9 cellular contexts compared by ENCODE assay signal in genomic region chr17:59362811-59363205, GRCh38. TPM values are rescaled to one million over a fixed set of nuclear protein-coding genes. Genes with fewer than 3 reads are reported as not detected.
DNase-seq lines count a peak whose midpoint lies in the region; ATAC-seq and TF ChIP-seq lines count a peak whose summit lies in the region.
"Had no signal": no experiment of that assay in that cellular context is flagged by ENCODE, and none has a peak within 500 bp of the region (broad histone marks: within the 10 kb centered on the region; RNA-seq: fewer than 3 reads in every experiment).

No MANE protein-coding gene starts in this region.

- H3K27ac ChIP-seq in hepatocyte (peak overlapping the region; percentile 41), stomach smooth muscle (ENCODE audit: low read length) (peak overlapping the region; percentile 18)

- peaks cover 64% of the 10 kb centered on the region for H3K79me2 ChIP-seq in hepatocyte

- H3K4me1 Mint-ChIP-seq in T-helper 2 cell treated with Interferon-gamma antibody and Interleukin-4, amounts not matched to agents 5 μg/mL and 100 μg/mL, for 36 hours (ENCODE audit: low read depth): peaks cover 57% of the 10 kb centered on the region
- H3K4me1 Mint-ChIP-seq in activated CD4-positive, alpha-beta memory T cell treated with anti-CD3 and anti-CD28 coated beads, Interleukin-2, amount 10 ng/mL, durations not matched to agents 7 days and 5 days: peaks cover 86% of the 10 kb centered on the region

- H4K20me1 ChIP-seq in hepatocyte (ENCODE audit: insufficient read depth, poor library complexity, severe bottlenecking): no peaks in the 10 kb centered on the region

- 60% methylated on average over 2 of the region's 2 CpGs for WGBS in hepatocyte (ENCODE audit: low lambda C conversion rate, missing lambda C conversion rate)

- TF ChIP-seq CTCF in hepatocyte (IDR thresholded peaks at IDR 0.05; ENCODE audit: poor library complexity): no peak
- no peak for TF ChIP-seq CTCF in GM20000 (IDR thresholded peaks at IDR 0.05; ENCODE audit: extremely low read depth, missing control alignments)

- CTCF ChIA-PET in activated CD4-positive, alpha-beta memory T cell treated with anti-CD3 and anti-CD28 coated beads, Interleukin-2, amount 10 ng/mL, durations not matched to agents 7 days and 5 days (lab: Charles Lee): interaction anchor here (0.6 to 2.0 kb wide), 6 partner anchors 33 to 197 kb away, joined by 4 to 14 read pairs (median 4); no protein-coding TSS in a partner anchor

- peaks cover 46% of the 10 kb centered on the region for H3K4me1 ChIP-seq in hepatocyte (ENCODE audit: insufficient read depth)
- H3K4me1 ChIP-seq in stomach smooth muscle (ENCODE audit: control insufficient read depth, insufficient read depth, low read length): peaks cover 60% of the 10 kb centered on the region

- H3K27me3 ChIP-seq in hepatocyte (no peaks in the 10 kb centered on the region), stomach smooth muscle (ENCODE audit: control insufficient read depth in 1 of 2, insufficient read depth in 2 of 2, low read length in 2 of 2) (no peaks in the 10 kb centered on the region)

- H3K4me3 ChIP-seq in hepatocyte (no peak overlapping the region), stomach smooth muscle (ENCODE audit: low read length in 2 of 2) (peak overlapping the region; percentile 17 to 24)

- ATAC-seq in GM21717 (IDR thresholded peaks at IDR 0.05; ENCODE audit: unreplicated experiment): no peak

- H3K27ac Mint-ChIP-seq in T-helper 2 cell treated with Interferon-gamma antibody and Interleukin-4, amounts not matched to agents 5 μg/mL and 100 μg/mL, for 36 hours: peak overlapping the region; percentile 91
- peak overlapping the region; percentile 97 for H3K27ac Mint-ChIP-seq in activated CD4-positive, alpha-beta memory T cell treated with anti-CD3 and anti-CD28 coated beads, Interleukin-2, amount 10 ng/mL, durations not matched to agents 7 days and 5 days

- POLR2A ChIA-PET in activated CD4-positive, alpha-beta memory T cell treated with anti-CD3 and anti-CD28 coated beads, Interleukin-2, amount 10 ng/mL, durations not matched to agents 7 days and 5 days (lab: Charles Lee): interaction anchor here (0.8 to 3.8 kb wide), 19 partner anchors 8 to 257 kb away, joined by 3 to 39 read pairs (median 8); partner anchors contain the start of genes CLTC and YPEL2

- no peaks in the 10 kb centered on the region for H3K36me3 ChIP-seq in hepatocyte (replicated peaks; ENCODE audit: insufficient read depth, low read depth)
- H3K36me3 ChIP-seq in stomach smooth muscle (ENCODE audit: control insufficient read depth in 2 of 2, insufficient read depth in 2 of 2, low read length in 2 of 2): no peaks in the 10 kb centered on the region

- H3K4me3 Mint-ChIP-seq in T-helper 2 cell treated with Interferon-gamma antibody and Interleukin-4, amounts not matched to agents 5 μg/mL and 100 μg/mL, for 36 hours: peak overlapping the region; percentile 77
- H3K4me3 Mint-ChIP-seq in activated CD4-positive, alpha-beta memory T cell treated with anti-CD3 and anti-CD28 coated beads, Interleukin-2, amount 10 ng/mL, durations not matched to agents 7 days and 5 days: peak overlapping the region; percentile 64

- no peaks in the 10 kb centered on the region for H3K9me3 Mint-ChIP-seq in T-helper 2 cell treated with Interferon-gamma antibody and Interleukin-4, amounts not matched to agents 5 μg/mL and 100 μg/mL, for 36 hours
- H3K9me3 Mint-ChIP-seq in activated CD4-positive, alpha-beta memory T cell treated with anti-CD3 and anti-CD28 coated beads, Interleukin-2, amount 10 ng/mL, durations not matched to agents 7 days and 5 days: peaks cover 2% of the 10 kb centered on the region

- no peaks in the 10 kb centered on the region for H3K27me3 Mint-ChIP-seq in T-helper 2 cell treated with Interferon-gamma antibody and Interleukin-4, amounts not matched to agents 5 μg/mL and 100 μg/mL, for 36 hours (ENCODE audit: low read depth)
- no peaks in the 10 kb centered on the region for H3K27me3 Mint-ChIP-seq in activated CD4-positive, alpha-beta memory T cell treated with anti-CD3 and anti-CD28 coated beads, Interleukin-2, amount 10 ng/mL, durations not matched to agents 7 days and 5 days

- H3K4me2 ChIP-seq in hepatocyte: peak overlapping the region; percentile 11

- H3K9me2 ChIP-seq in hepatocyte (replicated peaks; ENCODE audit: insufficient read depth): no peaks in the 10 kb centered on the region

- H2AFZ ChIP-seq in hepatocyte: no peak overlapping the region

- DNase-seq in T-helper 2 cell treated with Interferon-gamma antibody and Interleukin-4, amounts not matched to agents 5 μg/mL and 100 μg/mL, for 36 hours (ENCODE audit: low spot score): no peak
- no peak for DNase-seq in T-helper 2 cell
- no peak for DNase-seq in activated CD4-positive, alpha-beta memory T cell treated with anti-CD3 and anti-CD28 coated beads, Interleukin-2, amount 10 ng/mL, durations not matched to agents 7 days and 5 days
- no peak for DNase-seq in hepatocyte (ENCODE audit: low spot score)
- DNase-seq in NCI-H345 (lab: John Stamatoyannopoulos, UW): no peak
- DNase-seq in GM20000 (ENCODE audit: low spot score): no peak
- DNase-seq: OCI-M1 had no signal

- peaks cover 7% of the 10 kb centered on the region for H3K36me3 Mint-ChIP-seq in T-helper 2 cell treated with Interferon-gamma antibody and Interleukin-4, amounts not matched to agents 5 μg/mL and 100 μg/mL, for 36 hours (ENCODE audit: low read depth)
- peaks cover 23% of the 10 kb centered on the region for H3K36me3 Mint-ChIP-seq in activated CD4-positive, alpha-beta memory T cell treated with anti-CD3 and anti-CD28 coated beads, Interleukin-2, amount 10 ng/mL, durations not matched to agents 7 days and 5 days (ENCODE audit: low read depth)

- H3K9ac ChIP-seq in stomach smooth muscle (ENCODE audit: low read length in 2 of 2): no peak overlapping the region

- H3K9me3 ChIP-seq in hepatocyte (ENCODE audit: low read depth) (no peaks in the 10 kb centered on the region), stomach smooth muscle (ENCODE audit: control insufficient read depth in 2 of 2, low read length in 2 of 2) (no peaks in the 10 kb centered on the region)

RNA-seq across cellular contexts. Expression of gene YPEL2, which starts 31.4 kb away (rescaled TPM):
- 10 to 100 TPM; 17.1 to 18.4 TPM for total RNA-seq in activated CD4-positive, alpha-beta memory T cell treated with anti-CD3 and anti-CD28 coated beads, Interleukin-2, amount 10 ng/mL, durations not matched to agents 7 days and 5 days
- 17.5 and 26.0 TPM in 2 replicates for total RNA-seq in hepatocyte
- polyA plus RNA-seq in hepatocyte: 20.2 and 21.0 TPM in 2 replicates
